In the genomic region with DNA sequence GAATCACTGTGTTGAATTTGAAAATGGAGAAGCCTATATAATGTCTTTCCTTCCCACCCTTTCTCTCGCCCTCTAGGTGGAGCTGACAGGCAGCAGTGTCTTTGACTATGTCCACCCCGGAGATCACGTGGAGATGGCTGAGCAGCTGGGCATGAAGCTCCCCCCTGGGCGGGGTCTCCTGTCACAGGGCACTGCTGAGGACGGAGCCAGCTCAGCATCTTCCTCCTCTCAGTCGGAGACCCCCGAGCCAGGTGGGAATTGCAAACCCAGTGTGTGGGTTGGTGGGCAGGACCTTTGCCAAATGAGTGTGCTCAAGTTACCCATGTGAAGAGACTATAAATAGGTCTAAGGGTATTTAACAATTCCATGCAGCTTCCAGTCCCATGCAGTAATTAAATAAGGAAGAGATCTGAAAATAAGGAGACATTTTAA, we compare ENCODE assay signal across 8 cellular contexts.
DNase-seq lines count a peak whose midpoint lies in the region; ATAC-seq and TF ChIP-seq lines count a peak whose summit lies in the region.

No MANE protein-coding gene starts in this region.

- no peaks in the 10 kb centered on the region for H3K27me3 ChIP-seq in liver (ENCODE audit: control insufficient read depth in 4 of 4, insufficient read depth in 4 of 4, low read length in 3 of 4)

- peak; percentile 58 for TF ChIP-seq CTCF in AG04449 (IDR thresholded peaks at IDR 0.05; ENCODE audit: insufficient read depth, low read length, missing control alignments)
- TF ChIP-seq CTCF in liver (IDR thresholded peaks at IDR 0.05; ENCODE audit: low read depth, low read length, missing input control) = no peak

- no peaks in the 10 kb centered on the region for H3K9me3 ChIP-seq in liver (ENCODE audit: control insufficient read depth in 4 of 4, low read length in 3 of 4)

- peaks cover 0 to 1% (median 0%) of the 10 kb centered on the region in 4 donors for H3K4me1 ChIP-seq in liver (ENCODE audit: control insufficient read depth in 4 of 4, insufficient read depth in 4 of 4, low read length in 3 of 4)

- 26% methylated on average over 7 of the region's 7 CpGs for WGBS in liver

- H3K36me3 ChIP-seq in liver (ENCODE audit: control insufficient read depth in 4 of 4, insufficient read depth in 3 of 4, low read depth in 1 of 4, low read length in 3 of 4) = no peaks in the 10 kb centered on the region

- TF ChIP-seq RAD21 in liver (IDR thresholded peaks at IDR 0.05) = peak; percentile 18 to 46

- peak; percentile 81 for ATAC-seq in GM19438 (IDR thresholded peaks at IDR 0.05; ENCODE audit: low read depth, unreplicated experiment)
- no peak for ATAC-seq in HG03469 (IDR thresholded peaks at IDR 0.05; ENCODE audit: unreplicated experiment)

- POLR2A ChIA-PET in AG04449 (lab: Yijun Ruan, JAX) = no interaction called here

- H3K27ac ChIP-seq in caudate nucleus (ENCODE audit: low read depth, low read length) = no peak overlapping the region
- no peak overlapping the region for H3K27ac ChIP-seq in liver (ENCODE audit: low read depth in 1 of 2, low read length in 2 of 2)

- no peak for DNase-seq in AG04449 (ENCODE audit: low read depth, low spot score)
- DNase-seq in NCI-H460 (ENCODE audit: extremely low read depth, low read depth) = peak; percentile 16
- DNase-seq in caudate nucleus (lab: John Stamatoyannopoulos, UW) = peak in 40 of 61 donors; percentile 2 to 64 (median 16)
- no peak for DNase-seq in T-helper 9 cell
- no peak for DNase-seq in activated naive CD4-positive, alpha-beta T cell (lab: John Stamatoyannopoulos, UW)

- H3K4me3 ChIP-seq in AG04449 (ENCODE audit: low read depth, low read length) (no peak overlapping the region), liver (ENCODE audit: low read depth in 1 of 3, low read length in 3 of 3) (no peak overlapping the region)

- no peak overlapping the region for H3K9ac ChIP-seq in liver (ENCODE audit: low read depth in 1 of 2, low read length in 2 of 2)

- CTCF ChIA-PET in AG04449 (lab: Yijun Ruan, JAX) = interaction anchor here (0.6 to 2.8 kb wide), 13 partner anchors 9 to 117 kb away, joined by 3 to 28 read pairs (median 4); no protein-coding TSS in a partner anchor

TF ChIP-seq in liver, 16 proteins besides CTCF, POLR2A, EP300 and RAD21:
- TF ChIP-seq REST (IDR thresholded peaks at IDR 0.05) (no peak), TAF1 (conservative IDR thresholded peaks at IDR 0.05) (no peak), SP1 (IDR thresholded peaks at IDR 0.05) (no peak), JUND (IDR thresholded peaks at IDR 0.05) (no peak), NR2F2 (IDR thresholded peaks at IDR 0.05) (no peak), RXRA (IDR thresholded peaks at IDR 0.05) (no peak), HNF4G (IDR thresholded peaks at IDR 0.05) (no peak)
- TF ChIP-seq, protein P1, sequence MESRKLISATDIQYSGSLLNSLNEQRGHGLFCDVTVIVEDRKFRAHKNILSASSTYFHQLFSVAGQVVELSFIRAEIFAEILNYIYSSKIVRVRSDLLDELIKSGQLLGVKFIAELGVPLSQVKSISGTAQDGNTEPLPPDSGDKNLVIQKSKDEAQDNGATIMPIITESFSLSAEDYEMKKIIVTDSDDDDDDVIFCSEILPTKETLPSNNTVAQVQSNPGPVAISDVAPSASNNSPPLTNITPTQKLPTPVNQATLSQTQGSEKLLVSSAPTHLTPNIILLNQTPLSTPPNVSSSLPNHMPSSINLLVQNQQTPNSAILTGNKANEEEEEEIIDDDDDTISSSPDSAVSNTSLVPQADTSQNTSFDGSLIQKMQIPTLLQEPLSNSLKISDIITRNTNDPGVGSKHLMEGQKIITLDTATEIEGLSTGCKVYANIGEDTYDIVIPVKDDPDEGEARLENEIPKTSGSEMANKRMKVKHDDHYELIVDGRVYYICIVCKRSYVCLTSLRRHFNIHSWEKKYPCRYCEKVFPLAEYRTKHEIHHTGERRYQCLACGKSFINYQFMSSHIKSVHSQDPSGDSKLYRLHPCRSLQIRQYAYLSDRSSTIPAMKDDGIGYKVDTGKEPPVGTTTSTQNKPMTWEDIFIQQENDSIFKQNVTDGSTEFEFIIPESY (IDR thresholded peaks at IDR 0.05) = no peak

Comparison
In these comparisons a context has a peak if more than half of its experiments do, and no peak if none do; other contexts are left out.
1. DNase-seq: peak in NCI-H460 (single experiment) and caudate nucleus (40 of 61); none in AG04449 (single experiment), T-helper 9 cell (single experiment) and activated naive CD4-positive, alpha-beta T cell (0 of 4).